Comparison of ENCODE assay signal across 23 cellular contexts in the genomic region with DNA sequence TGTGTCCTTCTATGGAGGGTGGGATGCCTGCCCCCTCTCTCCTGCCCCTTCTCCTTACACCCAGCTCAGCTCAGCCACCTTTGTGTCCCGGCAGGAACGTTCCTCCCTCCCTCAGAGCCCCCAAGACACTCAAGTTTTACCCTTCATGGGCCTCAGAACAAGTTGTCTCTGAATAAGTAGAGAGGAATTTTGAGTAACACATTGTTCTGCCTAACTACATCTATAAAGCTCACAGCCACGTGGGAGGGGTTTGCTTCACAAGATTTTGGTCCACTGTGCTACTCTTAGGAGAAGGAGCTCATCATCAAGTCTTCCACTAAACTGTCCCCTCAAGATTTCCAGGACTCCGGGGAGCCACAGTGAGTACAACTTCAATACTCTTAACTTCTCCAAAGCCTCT.
"Had no signal": no experiment of that assay in that cellular context is flagged by ENCODE, and none has a peak within 500 bp of the region (broad histone marks: within the 10 kb centered on the region; RNA-seq: fewer than 3 reads in every experiment).

No MANE protein-coding gene starts in this region.

- H3K27me3 ChIP-seq: foreskin keratinocyte, ovary had no signal

- DNase-seq: activated CD4-positive, alpha-beta T cell treated with anti-CD3 and anti-CD28 coated beads for 48 hours; activated CD8-positive, alpha-beta memory T cell treated with anti-CD3 and anti-CD28 coated beads, Interleukin-2, amount 50 U/mL, for 48 hours; activated gamma-delta T cell; activated T-cell treated with anti-CD3 and anti-CD28 coated beads, Interleukin-2, amount 50 U/mL, for 72 hours; amygdala; foreskin keratinocyte; glutamatergic neuron; hypothalamus; kidney glomerular epithelial cell; left ventricle myocardium superior; ovary; stimulated activated CD4-positive, alpha-beta T cell treated with anti-CD3 and anti-CD28 coated beads, Interleukin-4, amount 100 ng/mL, for 1 hour; stimulated activated naive CD4-positive, alpha-beta T cell; T-helper 17 cell; trophoblast cell had no signal

- H3K9me3 Mint-ChIP-seq: activated naive CD4-positive, alpha-beta T cell treated with anti-CD3 and anti-CD28 coated beads, Interleukin-2, amount 50 U/mL, for 72 hours; activated T-cell treated with anti-CD3 and anti-CD28 coated beads, Interleukin-2, amount 50 U/mL, for 72 hours; brain; central memory CD8-positive, alpha-beta T cell; memory B cell; natural killer cell treated with Interleukin-12 subunit alpha and Interleukin-12 subunit beta and Interleukin-15 and Interleukin-18, amount 100 ng/mL, for 72 hours; WTC11 had no signal

- H3K36me3 Mint-ChIP-seq: activated naive CD4-positive, alpha-beta T cell treated with anti-CD3 and anti-CD28 coated beads, Interleukin-2, amount 50 U/mL, for 72 hours; brain; memory B cell; natural killer cell treated with Interleukin-12 subunit alpha and Interleukin-12 subunit beta and Interleukin-15 and Interleukin-18, amount 100 ng/mL, for 72 hours; WTC11 had no signal

- H3K36me3 ChIP-seq: ovary had no signal

- H3K4me3 ChIP-seq: coronary artery, ovary had no signal

- H3K27me3 Mint-ChIP-seq: natural killer cell treated with Interleukin-12 subunit alpha and Interleukin-12 subunit beta and Interleukin-15 and Interleukin-18, amount 100 ng/mL, for 72 hours had no signal

- H3K9me3 ChIP-seq: ovary had no signal

- H3K4me3 Mint-ChIP-seq: activated T-cell treated with anti-CD3 and anti-CD28 coated beads, Interleukin-2, amount 50 U/mL, for 72 hours; brain; central memory CD8-positive, alpha-beta T cell; memory B cell; natural killer cell treated with Interleukin-12 subunit alpha and Interleukin-12 subunit beta and Interleukin-15 and Interleukin-18, amount 100 ng/mL, for 72 hours; WTC11 had no signal

- ATAC-seq: activated naive CD4-positive, alpha-beta T cell treated with anti-CD3 and anti-CD28 coated beads, Interleukin-2, amount 50 U/mL, for 72 hours; activated T-cell treated with anti-CD3 and anti-CD28 coated beads, Interleukin-2, amount 50 U/mL, for 72 hours; esophagus mucosa; foreskin keratinocyte; left ventricle myocardium superior; T-helper 17 cell; WTC11 had no signal

- H3K27ac ChIP-seq: coronary artery, foreskin keratinocyte, ovary had no signal

- H3K4me1 Mint-ChIP-seq: central memory CD8-positive, alpha-beta T cell; memory B cell; T-helper 17 cell; WTC11 had no signal

- H3K27ac Mint-ChIP-seq: activated naive CD4-positive, alpha-beta T cell treated with anti-CD3 and anti-CD28 coated beads, Interleukin-2, amount 50 U/mL, for 72 hours; activated T-cell treated with anti-CD3 and anti-CD28 coated beads, Interleukin-2, amount 50 U/mL, for 72 hours; memory B cell; natural killer cell treated with Interleukin-12 subunit alpha and Interleukin-12 subunit beta and Interleukin-15 and Interleukin-18, amount 100 ng/mL, for 72 hours; T-helper 17 cell; WTC11 had no signal

- H3K4me1 ChIP-seq: foreskin keratinocyte had no signal
